ENCODE assay signal across 8 cellular contexts in the genomic region with DNA sequence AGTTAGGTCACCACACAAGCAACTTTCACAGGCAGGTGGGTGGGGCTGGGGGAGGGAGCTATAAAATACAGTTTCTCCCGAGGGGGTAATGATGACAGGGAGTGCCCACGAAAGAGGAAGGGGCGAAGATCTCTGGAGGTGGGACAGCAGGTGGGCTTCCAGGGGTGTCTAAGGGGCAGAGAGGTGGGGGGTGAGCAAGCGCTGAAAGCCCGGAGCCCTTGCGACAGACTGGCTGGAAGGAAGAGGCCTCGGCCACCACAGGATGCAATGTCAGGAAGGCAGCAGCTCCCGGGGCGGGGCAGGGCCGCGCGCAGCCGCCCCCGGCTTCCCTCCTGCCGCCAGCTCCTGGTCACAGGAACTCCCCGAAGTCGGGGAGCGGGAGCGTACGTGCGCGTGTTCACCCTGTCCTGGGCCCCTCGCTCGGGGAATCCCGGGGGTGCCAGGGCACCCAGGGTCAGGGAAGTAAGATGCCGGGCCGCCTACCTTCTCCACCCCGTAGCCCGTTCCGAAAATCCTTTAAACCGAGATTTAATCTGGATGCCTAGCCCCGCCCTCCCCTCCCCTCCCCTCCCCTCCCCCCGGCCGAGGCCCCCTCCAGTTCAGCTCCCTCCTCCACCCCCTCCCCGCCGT.
A peak's percentile ranks its signal among the peaks of the same experiment; 100 is the strongest.
DNase-seq lines count a peak whose midpoint lies in the region; ATAC-seq and TF ChIP-seq lines count a peak whose summit lies in the region.

No MANE protein-coding gene starts in this region.

- H3K36me3 ChIP-seq in colonic mucosa (no peaks in the 10 kb centered on the region), right lobe of liver (no peaks in the 10 kb centered on the region)

- peaks cover 14% of the 10 kb centered on the region for H3K4me1 ChIP-seq in colonic mucosa
- H3K4me1 ChIP-seq in right lobe of liver, result peaks cover 0 to 30% (median 14%) of the 10 kb centered on the region in 4 donors

- H3K27ac ChIP-seq in colonic mucosa, result peak overlapping the region; percentile 66
- peak overlapping the region in 2 of 3 donors; percentile 10 to 79 for H3K27ac ChIP-seq in right lobe of liver

- H3K9me3 ChIP-seq in colonic mucosa, result no peaks in the 10 kb centered on the region
- no peaks in the 10 kb centered on the region for H3K9me3 ChIP-seq in right lobe of liver

- DNase-seq in NCI-H1417 (lab: John Stamatoyannopoulos, UW) (peak; percentile 17 to 65 (median 63)), NCI-H1417 treated with DMSO at 0.1 percent for 48 hours (lab: John Stamatoyannopoulos, UW) (no peak), T-helper 22 cell (ENCODE audit: low read depth) (peak; percentile 39), colonic mucosa (peak; percentile 60), right lobe of liver (peak; percentile 67 to 84 (median 82))
- DNase-seq in stimulated activated CD8-positive, alpha-beta memory T cell treated with anti-CD3 and anti-CD28 coated beads, Interleukin-15, amount 100 ng/mL, for 48 hours (ENCODE audit: low read depth in 2 of 2), result peak; percentile 63 to 75

- TF ChIP-seq POLR2A in right lobe of liver (IDR thresholded peaks at IDR 0.05), result peak; percentile 35

- peak overlapping the region; percentile 42 for H3K4me3 ChIP-seq in colonic mucosa
- peak overlapping the region; percentile 29 to 47 (median 32) for H3K4me3 ChIP-seq in right lobe of liver

- no peaks in the 10 kb centered on the region for H3K27me3 ChIP-seq in colonic mucosa
- no peaks in the 10 kb centered on the region for H3K27me3 ChIP-seq in right lobe of liver

- peak overlapping the region in 1 of 2 donors; percentile 63 for H3K9ac ChIP-seq in colonic mucosa (ENCODE audit: low read depth in 2 of 2, low read length in 2 of 2)

- intact Hi-C loops in colonic mucosa (cut with DNase I), result no loop called here
- intact Hi-C loops in right lobe of liver (cut with DNase I), result no loop called here

- 23% methylated on average over 8 of the region's 36 CpGs for WGBS in right lobe of liver (ENCODE audit: insufficient coverage, low coverage, low lambda C conversion rate, missing lambda C conversion rate)

- ATAC-seq in HG03196 (IDR thresholded peaks at IDR 0.05; ENCODE audit: unreplicated experiment) (peak; percentile 27), right lobe of liver (peak; percentile 43 to 62 (median 50)), GM18873 (IDR thresholded peaks at IDR 0.05; ENCODE audit: low FRiP score, unreplicated experiment) (no peak)

- TF ChIP-seq CTCF in colonic mucosa (IDR thresholded peaks at IDR 0.05) (no peak), right lobe of liver (IDR thresholded peaks at IDR 0.05) (no peak)
